In genomic region chr10:44253769-44254462, GRCh38 we compare ENCODE assay signal across 11 cellular contexts.
DNase-seq lines count a peak whose midpoint lies in the region; ATAC-seq and TF ChIP-seq lines count a peak whose summit lies in the region.
"Had no signal": no experiment of that assay in that cellular context is flagged by ENCODE, and none has a peak within 500 bp of the region (broad histone marks: within the 10 kb centered on the region; RNA-seq: fewer than 3 reads in every experiment).

No MANE protein-coding gene starts in this region.

- no peaks in the 10 kb centered on the region for H3K36me3 ChIP-seq in mucosa of descending colon (ENCODE audit: low read depth)
- H3K36me3 ChIP-seq: ascending aorta had no signal

- no peak for TF ChIP-seq CTCF in mucosa of descending colon (IDR thresholded peaks at IDR 0.05)

- peak; percentile 83 for DNase-seq in Right ventricle myocardium superior
- DNase-seq in cardiac septum (ENCODE audit: low spot score) = no peak
- DNase-seq in fibroblast of gingiva (ENCODE audit: low read depth) = peak; percentile 83
- DNase-seq in mucosa of descending colon = peak in 2 of 3 donors; percentile 37 to 38
- no peak for DNase-seq in midbrain (lab: John Stamatoyannopoulos, UW)
- no peak for DNase-seq in DMS53 treated with DMSO at 0.1 percent for 48 hours (lab: John Stamatoyannopoulos, UW; ENCODE audit: unreplicated experiment)
- DNase-seq in SHP77 (lab: John Stamatoyannopoulos, UW) = no peak
- DNase-seq in medulla oblongata (ENCODE audit: extremely low spot score) = no peak
- DNase-seq: naive thymus-derived CD8-positive, alpha-beta T cell; NCI-H446 treated with DMSO at 0.1 percent for 48 hours had no signal

- intact Hi-C loops in Right ventricle myocardium superior (cut with DNase I) (no loop called here), cardiac septum (cut with DNase I) (no loop called here), mucosa of descending colon (cut with DNase I, micrococcal nuclease) (no loop called here)

- H3K4me1 ChIP-seq in mucosa of descending colon (ENCODE audit: low read depth) = no peaks in the 10 kb centered on the region
- H3K4me1 ChIP-seq: ascending aorta had no signal

- H3K4me3 ChIP-seq in mucosa of descending colon = no peak overlapping the region
- H3K4me3 ChIP-seq: ascending aorta had no signal

- ATAC-seq in Right ventricle myocardium superior (ENCODE audit: poor library complexity) (peak; percentile 94), mucosa of descending colon (peak; percentile 42)
- ATAC-seq: naive thymus-derived CD8-positive, alpha-beta T cell had no signal

- no peaks in the 10 kb centered on the region for H3K9me3 ChIP-seq in mucosa of descending colon
- H3K9me3 ChIP-seq: ascending aorta had no signal

Comparison
In these comparisons a context has a peak if more than half of its experiments do, and no peak if none do; other contexts are left out.
1. DNase-seq: peak in Right ventricle myocardium superior (single experiment), fibroblast of gingiva (single experiment) and mucosa of descending colon (2 of 3); none in cardiac septum (single experiment), midbrain (single experiment), DMS53 treated with DMSO at 0.1 percent for 48 hours (single experiment), SHP77 (0 of 2) and medulla oblongata (single experiment).